8 cellular contexts compared by ENCODE assay signal in the genomic region with DNA sequence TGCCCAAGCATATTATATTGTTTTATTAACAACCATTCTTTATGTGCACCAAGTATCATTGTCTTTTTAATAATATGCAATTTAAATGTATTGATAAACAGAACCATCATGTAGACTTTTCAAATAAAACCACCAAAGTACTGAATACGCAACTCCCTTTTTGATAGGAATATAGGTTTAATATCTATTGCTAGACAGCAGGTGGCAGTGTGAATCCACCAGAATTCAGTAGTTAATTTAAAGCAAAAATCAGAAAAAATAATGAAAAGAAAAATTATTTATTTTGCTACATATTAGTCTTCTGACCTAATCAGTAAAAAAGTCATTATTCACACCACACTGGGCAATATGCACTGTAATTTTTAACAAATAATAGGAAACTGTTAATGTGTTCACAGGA.
DNase-seq lines count a peak whose midpoint lies in the region; ATAC-seq, FAIRE-seq and TF ChIP-seq lines count a peak whose summit lies in the region.
"Had no signal": no experiment of that assay in that cellular context is flagged by ENCODE, and none has a peak within 500 bp of the region (broad histone marks: within the 10 kb centered on the region; RNA-seq: fewer than 3 reads in every experiment).

No MANE protein-coding gene starts in this region.

- peaks cover 7% of the 10 kb centered on the region for H3K4me1 ChIP-seq in MM.1S (ENCODE audit: low read length)
- H3K4me1 ChIP-seq in GM12878 (ENCODE audit: control insufficient read depth, insufficient read depth, low read length), result no peaks in the 10 kb centered on the region
- H3K4me1 ChIP-seq in aorta (ENCODE audit: control insufficient read depth in 1 of 2, insufficient read depth in 2 of 2, low read length in 2 of 2), result no peaks in the 10 kb centered on the region
- H3K4me1 ChIP-seq: SJSA1 had no signal

- H3F3A ChIP-seq in MM.1S (ENCODE audit: insufficient read depth, low read length), result no peaks in the 10 kb centered on the region
- H3F3A ChIP-seq in neural cell (ENCODE audit: insufficient read depth, low read length, poor library complexity, severe bottlenecking), result no peaks in the 10 kb centered on the region

- H3K4me2 ChIP-seq in MM.1S (ENCODE audit: low read depth, low read length) (no peak overlapping the region), GM12878 (ENCODE audit: control insufficient read depth, insufficient read depth) (no peak overlapping the region), neural cell (ENCODE audit: low read length) (no peak overlapping the region)

- H2AFZ ChIP-seq in MM.1S (ENCODE audit: low read length) (no peak overlapping the region), GM12878 (ENCODE audit: control insufficient read depth, low read depth, low read length) (no peak overlapping the region), neural cell (ENCODE audit: low read depth, low read length) (no peak overlapping the region)

- intact Hi-C loops in GM12878 (cut with micrococcal nuclease; ENCODE audit: unreplicated experiment) (loop anchor here (1.0 to 10.0 kb wide), 3 partner anchors 118 to 1633 kb away; no protein-coding TSS in a partner anchor), aorta (cut with DNase I) (loop anchor here (10.0 kb wide), 2 partner anchors 327 to 543 kb away; partner anchors contain the start of gene UFL1 (in 1 of the 2))

- H3K4me3 ChIP-seq in MM.1S (ENCODE audit: low read length) (no peak overlapping the region), GM12878 (no peak overlapping the region), neural cell (ENCODE audit: low read length) (no peak overlapping the region), aorta (ENCODE audit: low read length in 2 of 2) (no peak overlapping the region)
- H3K4me3 ChIP-seq: SJSA1 had no signal

- POLR2A ChIA-PET in GM12878 (lab: Charles Lee), result no interaction called here

- peak; percentile 51 for TF ChIP-seq CTCF in MM.1S (IDR thresholded peaks at IDR 0.05; ENCODE audit: low read length)
- TF ChIP-seq CTCF in GM12878 (IDR thresholded peaks at IDR 0.05 in 2 of 3, conservative IDR thresholded peaks at IDR 0.05 in 1 of 3; ENCODE audit: control insufficient read depth in 2 of 3, extremely low read depth in 1 of 3, insufficient read depth in 1 of 3, low read depth in 3 of 3, low read length in 3 of 3), result peak in 2 of 3 experiments; percentile 45 to 49; a peak in 4 of 6 replicates
- TF ChIP-seq CTCF in neural cell (IDR thresholded peaks at IDR 0.05; ENCODE audit: poor library complexity, severe bottlenecking), result peak; percentile 77

- H3K9me3 ChIP-seq in MM.1S (replicated peaks; ENCODE audit: insufficient read depth, low read length) (no peaks in the 10 kb centered on the region), GM12878 (replicated peaks; ENCODE audit: control insufficient read depth, insufficient read depth, low read length) (no peaks in the 10 kb centered on the region), neural cell (ENCODE audit: low read length) (no peaks in the 10 kb centered on the region), aorta (ENCODE audit: control insufficient read depth, low read length) (no peaks in the 10 kb centered on the region)
- H3K9me3 ChIP-seq: SJSA1 had no signal

- no peaks in the 10 kb centered on the region for H3K9me2 ChIP-seq in MM.1S (replicated peaks; ENCODE audit: insufficient read depth, low read length)
- no peaks in the 10 kb centered on the region for H3K9me2 ChIP-seq in neural cell (ENCODE audit: insufficient read depth, low read length)

- CTCF ChIA-PET in GM12878 (lab: Yijun Ruan, JAX), result interaction anchor here (0.6 to 1.0 kb wide), 2 partner anchors 9 to 15 kb away, joined by 4 to 5 read pairs; no protein-coding TSS in a partner anchor

- no TSS peak for BruUV-seq in GM12878 (replicated peaks; lab: Mats Ljungman, UMichigan)

- ATAC-seq in GM12878 (0 out of 3 replicates have a peak, but pooled peaks have one; percentile 33), aorta (ENCODE audit: low FRiP score) (no peak), GM19324 (IDR thresholded peaks at IDR 0.05; ENCODE audit: low FRiP score, unreplicated experiment) (no peak)

- RAD21 ChIA-PET in GM12878 (lab: Charles Lee; ENCODE audit: unreplicated experiment), result no interaction called here

- FAIRE-seq in GM12878 (lab: Jason Lieb, UNC), result peak; percentile 52

- 59% methylated on average over 1 of the region's 1 CpG for WGBS in GM12878 (ENCODE audit: insufficient coverage, insufficient replicate concordance, low lambda C conversion rate, missing lambda C conversion rate)
- 45 to 48% methylated on average over 1 of the region's 1 CpG for WGBS in aorta, 2 donors

- H3K79me2 ChIP-seq in MM.1S (ENCODE audit: low read length), result no peaks in the 10 kb centered on the region
- no peaks in the 10 kb centered on the region for H3K79me2 ChIP-seq in GM12878 (ENCODE audit: control insufficient read depth, insufficient read depth, low read length)
- H3K79me2 ChIP-seq in neural cell (replicated peaks; ENCODE audit: insufficient read depth, low read length), result no peaks in the 10 kb centered on the region

- H3K27me3 ChIP-seq in MM.1S (replicated peaks; ENCODE audit: insufficient read depth, low read length) (no peaks in the 10 kb centered on the region), GM12878 (replicated peaks in 1 of 2; ENCODE audit: control insufficient read depth in 2 of 2, insufficient read depth in 2 of 2, low read length in 1 of 2) (no peaks in the 10 kb centered on the region), neural cell (ENCODE audit: insufficient read depth, low read depth, low read length) (no peaks in the 10 kb centered on the region), aorta (ENCODE audit: control insufficient read depth in 1 of 2, insufficient read depth in 2 of 2, low read length in 1 of 2) (no peaks in the 10 kb centered on the region)

- H4K20me1 ChIP-seq in MM.1S (ENCODE audit: insufficient read depth, low read length) (no peaks in the 10 kb centered on the region), GM12878 (ENCODE audit: control insufficient read depth, insufficient read depth) (no peaks in the 10 kb centered on the region), neural cell (ENCODE audit: insufficient read depth) (no peaks in the 10 kb centered on the region)

- H3K36me3 ChIP-seq in MM.1S (replicated peaks; ENCODE audit: insufficient read depth, low read length), result no peaks in the 10 kb centered on the region
- no peaks in the 10 kb centered on the region for H3K36me3 ChIP-seq in GM12878 (ENCODE audit: control insufficient read depth in 2 of 2, insufficient read depth in 2 of 2, low read length in 1 of 2)
- no peaks in the 10 kb centered on the region for H3K36me3 ChIP-seq in neural cell (ENCODE audit: insufficient read depth, low read length)
- no peaks in the 10 kb centered on the region for H3K36me3 ChIP-seq in aorta (ENCODE audit: control insufficient read depth in 1 of 2, insufficient read depth in 2 of 2, low read length in 1 of 2)
- H3K36me3 ChIP-seq: SJSA1 had no signal

- H3K27ac ChIP-seq in MM.1S (ENCODE audit: low read length) (no peak overlapping the region), GM12878 (ENCODE audit: control insufficient read depth, insufficient read depth) (no peak overlapping the region), neural cell (ENCODE audit: low read length) (no peak overlapping the region), aorta (ENCODE audit: low read depth in 1 of 2, low read length in 2 of 2) (no peak overlapping the region)
- H3K27ac ChIP-seq: SJSA1 had no signal

- TF ChIP-seq RAD21 in GM12878 (IDR thresholded peaks at IDR 0.05; ENCODE audit: insufficient read depth, low read depth, low read length) (peak; percentile 64), neural cell (conservative IDR thresholded peaks at IDR 0.05) (peak; percentile 82)

- in situ Hi-C loops in GM12878 (cut with MboI), result loop anchor here (5.0 to 25.0 kb wide), 2 partner anchors 324 to 1631 kb away; no protein-coding TSS in a partner anchor

- TF ChIP-seq POLR2A in GM12878 (IDR thresholded peaks at IDR 0.05; ENCODE audit: low read depth, low read length), result no peak

- TF ChIP-seq EP300 in GM12878 (IDR thresholded peaks at IDR 0.05; ENCODE audit: borderline replicate concordance in 1 of 2, control insufficient read depth in 1 of 2, low read depth in 2 of 2, low read length in 2 of 2), result no peak
- TF ChIP-seq EP300 in neural cell (conservative IDR thresholded peaks at IDR 0.05; ENCODE audit: poor library complexity, severe bottlenecking), result no peak

- SMC1A ChIA-PET in GM12878 (lab: Charles Lee; ENCODE audit: uncharacterized antibody, unreplicated experiment), result interaction anchor here (0.6 to 1.5 kb wide), 4 partner anchors 121 to 330 kb away, joined by 3 to 5 read pairs (median 3); no protein-coding TSS in a partner anchor

- H3K9ac ChIP-seq in MM.1S (ENCODE audit: low read length), result no peak overlapping the region
- H3K9ac ChIP-seq in GM12878 (ENCODE audit: control insufficient read depth, insufficient read depth, low read length), result no peak overlapping the region
- no peak overlapping the region for H3K9ac ChIP-seq in neural cell (ENCODE audit: low read length)

- DNase-seq in ELR (ENCODE audit: low read depth) (peak; percentile 55), MM.1S (peak; percentile 24), GM12878 (ENCODE audit: low read depth, low spot score) (no peak), hepatic stellate cell (ENCODE audit: low spot score) (no peak), aorta (no peak)

TF ChIP-seq in GM12878, 131 proteins besides CTCF, POLR2A, EP300 and RAD21 (continues in another document):
- no peak for TF ChIP-seq TARDBP (IDR thresholded peaks at IDR 0.05; ENCODE audit: borderline replicate concordance)
- TF ChIP-seq JUNB (IDR thresholded peaks at IDR 0.05), result no peak

TF ChIP-seq in neural cell, 6 proteins besides CTCF, POLR2A, EP300 and RAD21 (continues in another document):
- TF ChIP-seq MXI1 (conservative IDR thresholded peaks at IDR 0.05; ENCODE audit: poor library complexity, severe bottlenecking) (no peak), POLR2AphosphoS5 (IDR thresholded peaks at IDR 0.05) (no peak)

Comparison
In these comparisons a context has a peak if more than half of its experiments do, and no peak if none do; other contexts are left out.
1. DNase-seq: peak in ELR (single experiment) and MM.1S (single experiment); none in GM12878 (single experiment), hepatic stellate cell (single experiment) and aorta (0 of 2).
2. Peak in every context shown above with its lines, with median percentiles within 50 percentile points of each other: CTCF ChIP-seq.